Comparison of ENCODE assay signal across 1 cellular context in the genomic region with DNA sequence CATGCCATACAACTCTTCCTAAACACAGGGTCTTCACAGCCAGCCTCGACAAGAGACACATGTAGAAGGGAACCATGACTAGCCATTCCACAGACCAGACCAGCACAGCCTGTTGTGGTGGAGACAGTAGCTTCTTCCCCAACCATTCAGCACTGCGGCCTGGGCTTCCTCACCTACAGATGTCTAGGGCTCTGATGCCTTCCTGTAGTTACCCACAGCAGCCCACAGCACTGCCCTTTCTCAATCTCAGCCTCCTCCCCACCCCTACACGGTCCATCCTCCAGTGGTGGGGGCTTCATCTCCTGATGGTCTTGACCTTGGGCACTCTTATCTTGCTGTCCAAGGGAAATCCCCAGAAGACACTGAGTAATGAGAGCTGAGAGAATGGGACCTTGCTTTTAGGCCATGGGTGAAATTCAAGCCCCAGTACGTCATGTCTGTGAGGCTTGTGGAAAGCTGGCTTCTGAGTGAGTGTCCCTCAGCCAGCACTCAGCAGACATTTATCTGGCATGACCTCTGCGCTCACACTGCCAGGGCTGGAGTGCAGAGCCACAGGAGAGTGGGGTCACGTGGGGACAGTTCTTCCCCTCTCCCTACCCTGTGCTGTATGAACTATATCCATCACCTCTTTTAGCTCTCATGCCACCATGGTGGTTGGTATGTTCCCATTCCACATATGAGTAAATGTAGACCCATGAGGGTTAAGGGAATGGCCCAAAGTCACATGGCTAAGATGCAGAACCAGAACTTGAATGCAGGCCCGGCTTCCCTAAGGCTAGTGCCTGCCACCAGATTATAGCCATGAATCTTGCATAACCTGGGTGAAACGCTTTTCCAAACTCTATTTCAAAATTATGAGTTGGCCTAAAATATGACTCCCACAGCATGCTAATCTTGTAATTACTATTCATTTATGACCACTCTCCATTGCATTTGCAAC.
TF ChIP-seq lines count a peak whose summit lies in the region.

No MANE protein-coding gene starts in this region.

TF ChIP-seq in IMR-90, 13 proteins besides CTCF, POLR2A, EP300 and RAD21:
- TF ChIP-seq, protein P1, sequence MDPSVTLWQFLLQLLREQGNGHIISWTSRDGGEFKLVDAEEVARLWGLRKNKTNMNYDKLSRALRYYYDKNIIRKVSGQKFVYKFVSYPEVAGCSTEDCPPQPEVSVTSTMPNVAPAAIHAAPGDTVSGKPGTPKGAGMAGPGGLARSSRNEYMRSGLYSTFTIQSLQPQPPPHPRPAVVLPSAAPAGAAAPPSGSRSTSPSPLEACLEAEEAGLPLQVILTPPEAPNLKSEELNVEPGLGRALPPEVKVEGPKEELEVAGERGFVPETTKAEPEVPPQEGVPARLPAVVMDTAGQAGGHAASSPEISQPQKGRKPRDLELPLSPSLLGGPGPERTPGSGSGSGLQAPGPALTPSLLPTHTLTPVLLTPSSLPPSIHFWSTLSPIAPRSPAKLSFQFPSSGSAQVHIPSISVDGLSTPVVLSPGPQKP (IDR thresholded peaks at IDR 0.05; ENCODE audit: borderline replicate concordance, low read depth, low read length), result no peak
- no peak for TF ChIP-seq CHD1 (IDR thresholded peaks at IDR 0.05; ENCODE audit: low read depth, low read length)
- no peak for TF ChIP-seq MAFK (IDR thresholded peaks at IDR 0.05; ENCODE audit: low read depth, low read length)
- no peak for TF ChIP-seq MXI1 (IDR thresholded peaks at IDR 0.05; ENCODE audit: borderline replicate concordance, low read depth, low read length)
- TF ChIP-seq CEBPB (IDR thresholded peaks at IDR 0.05; ENCODE audit: low read depth, low read length), result no peak
- TF ChIP-seq NFE2L2 (IDR thresholded peaks at IDR 0.05; ENCODE audit: low read depth, low read length), result no peak
- no peak for TF ChIP-seq RCOR1 (IDR thresholded peaks at IDR 0.05; ENCODE audit: insufficient replicate concordance, low read length)
